ENCODE assay signal across 23 cellular contexts in genomic region chr3:21919383-21919782, GRCh38.
"Had no signal": no experiment of that assay in that cellular context is flagged by ENCODE, and none has a peak within 500 bp of the region (broad histone marks: within the 10 kb centered on the region; RNA-seq: fewer than 3 reads in every experiment).

No MANE protein-coding gene starts in this region.

- ATAC-seq: gastrocnemius medialis; left lung; lower lobe of right lung; sciatic nerve; stimulated activated naive CD8-positive, alpha-beta T cell treated with anti-CD3 and anti-CD28 coated beads, Interleukin-15, Interleukin-2, amounts not matched to agents 100 U/mL and 50 U/mL, for 24 hours had no signal

- H3K4me1 ChIP-seq: gastrocnemius medialis, left lung, lower lobe of right lung, parathyroid adenoma, prostate gland, suprapubic skin, thyroid gland had no signal

- H3K4me1 Mint-ChIP-seq: memory B cell, naive B cell had no signal

- H3K36me3 Mint-ChIP-seq: memory B cell, naive B cell, type B pancreatic cell had no signal

- H3K9me3 Mint-ChIP-seq: type B pancreatic cell had no signal

- H3K4me3 Mint-ChIP-seq: memory B cell, naive B cell, nephron, type B pancreatic cell had no signal

- H3K27ac Mint-ChIP-seq: memory B cell, type B pancreatic cell had no signal

- H3K9me3 ChIP-seq: gastrocnemius medialis, left lung, lower lobe of right lung, prostate gland, suprapubic skin, thyroid gland had no signal

- H2AFZ ChIP-seq: parathyroid adenoma had no signal

- H3K36me3 ChIP-seq: gastrocnemius medialis, heart right ventricle, left lung, lower lobe of right lung, prostate gland, suprapubic skin, thyroid gland had no signal

- H3K79me2 ChIP-seq: parathyroid adenoma had no signal

- FAIRE-seq: keratinocyte, urothelium cell line had no signal

- H3K27ac ChIP-seq: coronary artery, gastrocnemius medialis, left lung, lower lobe of right lung, parathyroid adenoma, prostate gland, skin epidermis, suprapubic skin, thyroid gland had no signal

- DNase-seq: effector CD8-positive, alpha-beta T cell; gastrocnemius medialis; heart right ventricle; hypothalamus; left lung; lower lobe of right lung; naive B cell; occipital lobe; retina; stimulated activated CD4-positive, alpha-beta T cell treated with anti-CD3 and anti-CD28 coated beads, Interleukin-2, amount 100 ng/mL, for 48 hours; stimulated activated naive CD8-positive, alpha-beta T cell treated with anti-CD3 and anti-CD28 coated beads, Interleukin-15, Interleukin-2, amounts not matched to agents 100 U/mL and 50 U/mL, for 24 hours; thyroid gland had no signal

- H3K27me3 Mint-ChIP-seq: memory B cell, naive B cell, type B pancreatic cell had no signal

- H3K9ac ChIP-seq: parathyroid adenoma had no signal

- H3K4me3 ChIP-seq: coronary artery, gastrocnemius medialis, heart right ventricle, left lung, lower lobe of right lung, prostate gland, skin epidermis, suprapubic skin, thyroid gland had no signal

- H3K27me3 ChIP-seq: gastrocnemius medialis, heart right ventricle, left lung, suprapubic skin, thyroid gland had no signal
